10 cellular contexts compared by ENCODE assay signal in the genomic region with DNA sequence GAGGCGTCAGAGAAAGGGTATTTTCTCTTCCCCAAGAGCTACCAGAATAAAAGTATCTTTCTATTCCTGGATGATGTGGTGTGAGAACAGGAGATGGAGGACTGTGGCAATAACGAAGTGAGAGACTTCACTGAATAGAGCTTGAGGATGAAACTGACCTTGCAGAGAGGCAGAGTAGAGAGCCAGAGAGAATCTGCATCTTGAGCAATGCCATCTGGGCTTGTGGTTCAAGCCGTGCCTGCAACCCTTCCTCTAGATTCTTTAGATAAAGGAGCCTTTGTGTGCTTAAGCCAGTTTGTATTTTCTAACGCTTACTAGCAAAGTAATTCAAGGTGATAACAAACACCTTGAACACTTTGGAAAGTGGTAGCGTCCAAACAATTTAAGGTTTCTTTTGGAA.
DNase-seq lines count a peak whose midpoint lies in the region; ATAC-seq and TF ChIP-seq lines count a peak whose summit lies in the region.
"Had no signal": no experiment of that assay in that cellular context is flagged by ENCODE, and none has a peak within 500 bp of the region (broad histone marks: within the 10 kb centered on the region; RNA-seq: fewer than 3 reads in every experiment).

No MANE protein-coding gene starts in this region.

- H3K36me3 ChIP-seq in subcutaneous abdominal adipose tissue (ENCODE audit: control insufficient read depth in 5 of 5, insufficient read depth in 5 of 5, low read length in 5 of 5), result peaks cover 0 to 10% (median 5%) of the 10 kb centered on the region in 5 donors

- H3K9ac ChIP-seq in subcutaneous abdominal adipose tissue (ENCODE audit: low read length in 5 of 5), result peak overlapping the region in 3 of 5 donors; percentile 44 to 97 (median 72)

- ATAC-seq in GM21390 (IDR thresholded peaks at IDR 0.05; ENCODE audit: unreplicated experiment) (no peak), GM21423 (IDR thresholded peaks at IDR 0.05; ENCODE audit: unreplicated experiment) (no peak)

- H3K27ac ChIP-seq in subcutaneous abdominal adipose tissue (ENCODE audit: low read depth, low read length), result peak overlapping the region; percentile 95

- TF ChIP-seq CTCF in fibroblast of mammary gland (conservative IDR thresholded peaks at IDR 0.05; ENCODE audit: control insufficient read depth, insufficient read depth, low read depth, low read length), result no peak

- peaks cover 2 to 41% (median 32%) of the 10 kb centered on the region in 5 donors for H3K4me1 ChIP-seq in subcutaneous abdominal adipose tissue (ENCODE audit: control insufficient read depth in 5 of 5, insufficient read depth in 5 of 5, low read length in 5 of 5)

- H3K4me3 ChIP-seq in fibroblast of mammary gland (ENCODE audit: control insufficient read depth, low read depth, low read length) (no peak overlapping the region), subcutaneous abdominal adipose tissue (ENCODE audit: low read depth in 1 of 5, low read length in 5 of 5) (no peak overlapping the region)

- H3K9me3 ChIP-seq in subcutaneous abdominal adipose tissue (ENCODE audit: control insufficient read depth in 5 of 5, low read length in 5 of 5), result no peaks in the 10 kb centered on the region

- DNase-seq in NCI-H524 (lab: John Stamatoyannopoulos, UW) (peak; percentile 13 to 65), NCI-H524 treated with DMSO at 0.1 percent for 48 hours (lab: John Stamatoyannopoulos, UW) (no peak), SKM-1 treated with dmso at 0.1 percent for 144 hours (lab: John Stamatoyannopoulos, UW; ENCODE audit: unreplicated experiment) (peak; percentile 71), fibroblast of mammary gland (ENCODE audit: low read depth) (peak; percentile 66), GDM1 (lab: John Stamatoyannopoulos, UW) (no peak)
- DNase-seq: kidney glomerular epithelial cell, NCI-H748 treated with DMSO at 0.1 percent for 48 hours had no signal

- H3K27me3 ChIP-seq in subcutaneous abdominal adipose tissue (ENCODE audit: control insufficient read depth in 5 of 5, insufficient read depth in 4 of 5, low read length in 5 of 5), result no peaks in the 10 kb centered on the region

Comparison
In these comparisons a context has a peak if more than half of its experiments do, and no peak if none do; other contexts are left out.
1. DNase-seq: peak in NCI-H524 (2 of 2), SKM-1 treated with dmso at 0.1 percent for 144 hours (single experiment) and fibroblast of mammary gland (single experiment); none in NCI-H524 treated with DMSO at 0.1 percent for 48 hours (single experiment) and GDM1 (single experiment).